Comparison of ENCODE assay signal across 8 cellular contexts in the genomic region with DNA sequence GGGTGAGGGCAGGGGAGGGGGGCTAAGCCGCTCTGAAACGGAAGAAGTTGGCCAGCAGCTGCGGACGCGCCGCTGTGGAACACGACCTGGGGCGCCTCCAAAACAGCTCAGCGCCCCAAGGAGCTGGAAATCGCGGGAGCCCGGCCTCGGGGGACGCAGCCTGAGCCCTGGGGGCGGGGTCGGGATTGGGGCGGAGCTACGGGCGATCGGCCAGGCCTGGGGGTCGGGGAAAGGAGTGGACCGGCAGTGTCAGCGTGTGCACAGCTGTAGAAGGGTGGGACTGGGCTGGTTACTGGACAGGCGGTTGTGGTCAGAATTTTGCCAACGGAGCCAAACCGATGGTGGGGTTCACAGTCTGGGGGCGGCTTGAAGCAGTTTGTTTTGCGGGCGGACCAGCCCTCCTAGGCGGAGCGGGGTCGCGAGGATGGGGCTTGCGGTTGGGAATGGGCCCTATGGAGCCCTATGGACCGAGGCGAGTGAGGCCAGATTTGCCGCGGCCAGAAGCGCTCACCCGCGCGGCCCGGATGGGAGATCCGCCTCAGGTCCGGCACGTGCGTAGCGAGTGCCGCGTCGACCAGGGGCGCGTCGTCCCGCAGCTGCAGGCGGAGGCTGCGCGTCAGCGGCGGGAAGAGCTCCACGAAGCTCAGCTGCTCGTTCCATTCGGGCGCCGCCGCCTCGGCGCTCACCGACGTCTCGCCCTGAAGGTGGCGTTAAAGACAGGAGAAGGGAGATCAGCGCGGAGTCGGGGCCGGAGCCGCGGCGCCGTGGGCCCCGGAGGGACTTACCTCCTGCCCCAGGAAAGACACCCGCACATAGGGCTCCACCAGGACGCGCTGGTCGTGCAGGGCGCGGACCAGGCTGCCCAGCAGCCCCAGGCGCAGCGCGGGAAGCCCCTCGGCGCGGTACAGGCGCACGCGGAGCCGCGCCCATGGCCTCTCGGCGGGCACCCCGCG. TPM values are rescaled to one million over a fixed set of nuclear protein-coding genes. Genes with fewer than 3 reads are reported as not detected.
A peak's percentile ranks its signal among the peaks of the same experiment; 100 is the strongest.
DNase-seq lines count a peak whose midpoint lies in the region; ATAC-seq and TF ChIP-seq lines count a peak whose summit lies in the region.

No MANE protein-coding gene starts in this region.

- intact Hi-C loops in CD8-positive, alpha-beta T cell (cut with DNase I, micrococcal nuclease), result loop anchor here (1.0 to 5.0 kb wide), 6 partner anchors 15 to 283 kb away; a partner anchor contains a TSS

- TF ChIP-seq POLR2A in suprapubic skin (IDR thresholded peaks at IDR 0.05), result no peak

- no peak overlapping the region for H3K27ac Mint-ChIP-seq in CD8-positive, alpha-beta T cell

- POLR2A ChIA-PET in CD8-positive, alpha-beta T cell (lab: Charles Lee), result interaction anchor here (0.6 to 2.4 kb wide), 5 partner anchors 15 to 247 kb away, joined by 3 to 8 read pairs (median 4); a partner anchor contains a TSS

- peaks cover 14% of the 10 kb centered on the region for H3K27me3 Mint-ChIP-seq in CD8-positive, alpha-beta T cell (ENCODE audit: low read depth)

- DNase-seq in CD8-positive, alpha-beta T cell, result peak; percentile 59 to 84 (median 79)
- DNase-seq in SJSA1 (ENCODE audit: low read depth in 1 of 2, low spot score in 2 of 2) (peak; percentile 56 to 68), activated gamma-delta T cell treated with Interleukin-2 at 50 U/mL for 16 hours (peak; percentile 68), germinal center (ENCODE audit: low spot score) (peak; percentile 70), omental fat pad (ENCODE audit: low spot score) (no peak), suprapubic skin (ENCODE audit: low spot score in 2 of 2) (peak in 1 of 2 donors; percentile 88), HK-2 (ENCODE audit: unreplicated experiment) (no peak)

- H3K4me1 ChIP-seq in CD8-positive, alpha-beta T cell (ENCODE audit: insufficient read depth, low read length), result peaks cover 16% of the 10 kb centered on the region
- H3K4me1 ChIP-seq in SJSA1 (replicated peaks) (peaks cover 15% of the 10 kb centered on the region), suprapubic skin (peaks cover 20% of the 10 kb centered on the region)

- no peaks in the 10 kb centered on the region for H3K9me3 Mint-ChIP-seq in CD8-positive, alpha-beta T cell

- no peaks in the 10 kb centered on the region for H3K36me3 Mint-ChIP-seq in CD8-positive, alpha-beta T cell

- peak overlapping the region; percentile 82 for H3K4me3 Mint-ChIP-seq in CD8-positive, alpha-beta T cell

- H3K4me3 ChIP-seq in CD8-positive, alpha-beta T cell (ENCODE audit: low read depth, low read length), result peak overlapping the region; percentile 58
- peak overlapping the region; percentile 13 for H3K4me3 ChIP-seq in SJSA1
- H3K4me3 ChIP-seq in suprapubic skin, result peak overlapping the region; percentile 60

- CTCF ChIA-PET in CD8-positive, alpha-beta T cell (lab: Charles Lee), result interaction anchor here (0.7 to 1.9 kb wide), 16 partner anchors 10 to 283 kb away, joined by 3 to 14 read pairs (median 3); a partner anchor contains a TSS

- peak; percentile 66 for TF ChIP-seq CTCF in CD8-positive, alpha-beta T cell (IDR thresholded peaks at IDR 0.05)
- TF ChIP-seq CTCF in omental fat pad (IDR thresholded peaks at IDR 0.05) (no peak), suprapubic skin (IDR thresholded peaks at IDR 0.05) (peak in 1 of 2 donors; percentile 47)

- WGBS in suprapubic skin, result 0% methylated on average over 17 of the region's 102 CpGs

- peaks cover 5% of the 10 kb centered on the region for H3K27me3 ChIP-seq in CD8-positive, alpha-beta T cell (ENCODE audit: insufficient read depth, low read length)
- H3K27me3 ChIP-seq in SJSA1 (replicated peaks) (peaks cover 36% of the 10 kb centered on the region), suprapubic skin (peaks cover 20% of the 10 kb centered on the region)

- peak; percentile 92 for ATAC-seq in CD8-positive, alpha-beta T cell
- ATAC-seq in HG03432 (IDR thresholded peaks at IDR 0.05; ENCODE audit: unreplicated experiment) (peak; percentile 61), omental fat pad (ENCODE audit: low FRiP score) (peak; percentile 83)

- no peak overlapping the region for H3K27ac ChIP-seq in CD8-positive, alpha-beta T cell (ENCODE audit: low read depth, low read length)
- no peak overlapping the region for H3K27ac ChIP-seq in SJSA1
- no peak overlapping the region for H3K27ac ChIP-seq in suprapubic skin

- peaks cover 11% of the 10 kb centered on the region for H3K4me1 Mint-ChIP-seq in CD8-positive, alpha-beta T cell (ENCODE audit: low read depth)

- H3K9me3 ChIP-seq in CD8-positive, alpha-beta T cell (ENCODE audit: low read length), result no peaks in the 10 kb centered on the region
- peaks cover 5% of the 10 kb centered on the region; the same call in 1 of the 2 replicates for H3K9me3 ChIP-seq in SJSA1 (replicated peaks)
- H3K9me3 ChIP-seq in suprapubic skin, result no peaks in the 10 kb centered on the region

- no peak for TF ChIP-seq EP300 in suprapubic skin (IDR thresholded peaks at IDR 0.05)

- H3K36me3 ChIP-seq in CD8-positive, alpha-beta T cell (ENCODE audit: insufficient read depth, low read length), result no peaks in the 10 kb centered on the region
- no peaks in the 10 kb centered on the region for H3K36me3 ChIP-seq in SJSA1
- H3K36me3 ChIP-seq in suprapubic skin, result no peaks in the 10 kb centered on the region

RNA-seq across cellular contexts. Expression of a gene that starts 14.3 kb away (rescaled TPM):
- 10 to 100 TPM; 18.9 to 19.7 TPM for total RNA-seq in CD8-positive, alpha-beta T cell
- total RNA-seq in SJSA1 (2014; rRNA removed; shearing (Covaris generic)), result 0.87 TPM in 1 of 2 replicates, not detected in the other
- 1 to 10 TPM; 2.5 to 7.4 (median 3.1) TPM for total RNA-seq in omental fat pad
- under 1 TPM in 1 of 4 donors, not detected in 3; 0.89 TPM for total RNA-seq in suprapubic skin

RNA-seq across cellular contexts. Expression of a gene that starts 59.4 kb away (rescaled TPM):
- 100 to 1,000 TPM; 149 TPM for total RNA-seq in CD8-positive, alpha-beta T cell
- 273 and 290 TPM in 2 replicates for total RNA-seq in SJSA1 (2014; rRNA removed; shearing (Covaris generic))
- total RNA-seq in omental fat pad (100 to 1,000 TPM; 143 to 184 (median 163) TPM), suprapubic skin (100 to 1,000 TPM; 154 to 256 (median 225) TPM)

Comparison
In these comparisons a context has a peak if more than half of its experiments do, and no peak if none do; other contexts are left out.
1. DNase-seq: peak in CD8-positive, alpha-beta T cell (7 of 7), SJSA1 (2 of 2), activated gamma-delta T cell treated with Interleukin-2 at 50 U/mL for 16 hours (single experiment) and germinal center (single experiment); none in omental fat pad (single experiment) and HK-2 (single experiment).
2. Peak in every context shown above with its lines, with median percentiles within 50 percentile points of each other: ATAC-seq and H3K4me3 ChIP-seq.